In the genomic region with DNA sequence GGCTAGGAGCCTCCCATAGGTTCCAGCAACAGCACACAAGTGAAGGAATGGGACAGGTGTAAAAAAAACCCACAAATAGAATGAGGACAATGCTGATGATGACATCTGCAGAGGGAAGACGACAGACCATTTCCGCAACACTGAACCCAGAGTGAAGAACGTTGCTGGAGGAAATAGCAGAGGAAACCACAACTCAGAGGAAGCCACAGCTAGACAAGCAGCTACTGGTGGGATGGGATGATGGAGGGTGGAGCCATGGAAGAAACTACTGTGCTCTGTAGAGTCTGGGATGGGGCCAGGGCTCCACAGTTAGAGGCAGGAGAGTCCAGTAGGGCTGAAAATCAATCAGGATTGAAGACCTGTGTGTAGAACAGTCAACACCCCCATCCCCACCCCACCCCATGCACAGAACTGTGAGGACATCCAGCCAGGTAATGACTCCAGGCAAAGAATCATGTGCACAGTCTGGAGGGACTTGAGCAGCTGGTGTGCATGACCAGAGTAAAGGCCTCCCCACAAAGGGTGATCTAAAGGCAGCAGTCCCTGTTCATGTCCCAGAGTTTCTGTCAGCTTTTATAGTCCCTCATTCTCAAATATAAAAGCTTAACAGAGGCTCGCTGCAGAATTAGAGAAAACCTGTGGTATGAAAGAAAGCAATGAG, we compare ENCODE assay signal across 8 cellular contexts.
DNase-seq lines count a peak whose midpoint lies in the region; ATAC-seq and TF ChIP-seq lines count a peak whose summit lies in the region.

No MANE protein-coding gene starts in this region.

- H3K4me3 ChIP-seq in psoas muscle, result no peak overlapping the region

- ATAC-seq in HG03025 (IDR thresholded peaks at IDR 0.05; ENCODE audit: low FRiP score, unreplicated experiment) (no peak), psoas muscle (no peak)

- no peaks in the 10 kb centered on the region for H3K9me3 ChIP-seq in psoas muscle

- peak overlapping the region; percentile 65 for H3K27ac Mint-ChIP-seq in stimulated activated naive CD8-positive, alpha-beta T cell treated with anti-CD3 and anti-CD28 coated beads, Interleukin-15, Interleukin-2, amounts not matched to agents 100 ng/mL and 50 ng/mL, for 24 hours

- 53 to 58% (median 57%) methylated on average over 4 of the region's 4 CpGs for WGBS in psoas muscle, 3 donors

- H3K4me1 ChIP-seq in psoas muscle, result no peaks in the 10 kb centered on the region

- intact Hi-C loops in psoas muscle (cut with DNase I), result no loop called here

- no peak for TF ChIP-seq CTCF in psoas muscle (IDR thresholded peaks at IDR 0.05)

- DNase-seq in activated naive CD4-positive, alpha-beta T cell treated with Interleukin-2 at 50 U/mL for 16 hours, result peak; percentile 34
- no peak for DNase-seq in activated naive CD4-positive, alpha-beta T cell treated with anti-CD3 and anti-CD28 coated beads, Interleukin-2, amount 50 U/mL, for 16 hours
- DNase-seq in activated CD4-positive, CD25-positive, alpha-beta regulatory T cell treated with anti-CD3 and anti-CD28 coated beads, Interleukin-2, amount 50 U/mL, for 16 hours (ENCODE audit: low read depth, low spot score), result peak; percentile 2
- peak; percentile 6 for DNase-seq in effector CD8-positive, alpha-beta T cell (lab: John Stamatoyannopoulos, UW)
- DNase-seq in HuH-7.5 (ENCODE audit: low spot score), result no peak
- DNase-seq in psoas muscle, result no peak

- H3K27me3 Mint-ChIP-seq in stimulated activated naive CD8-positive, alpha-beta T cell treated with anti-CD3 and anti-CD28 coated beads, Interleukin-15, Interleukin-2, amounts not matched to agents 100 ng/mL and 50 ng/mL, for 24 hours, result no peaks in the 10 kb centered on the region

- H3K4me1 Mint-ChIP-seq in stimulated activated naive CD8-positive, alpha-beta T cell treated with anti-CD3 and anti-CD28 coated beads, Interleukin-15, Interleukin-2, amounts not matched to agents 100 ng/mL and 50 ng/mL, for 24 hours (ENCODE audit: low read depth), result peaks cover 30% of the 10 kb centered on the region

- no peak overlapping the region for H3K27ac ChIP-seq in psoas muscle

- H3K36me3 Mint-ChIP-seq in stimulated activated naive CD8-positive, alpha-beta T cell treated with anti-CD3 and anti-CD28 coated beads, Interleukin-15, Interleukin-2, amounts not matched to agents 100 ng/mL and 50 ng/mL, for 24 hours (ENCODE audit: low read depth), result no peaks in the 10 kb centered on the region

- H3K27me3 ChIP-seq in psoas muscle (ENCODE audit: insufficient read depth in 3 of 3, low read length in 2 of 3), result no peaks in the 10 kb centered on the region

- H3K4me3 Mint-ChIP-seq in stimulated activated naive CD8-positive, alpha-beta T cell treated with anti-CD3 and anti-CD28 coated beads, Interleukin-15, Interleukin-2, amounts not matched to agents 100 ng/mL and 50 ng/mL, for 24 hours, result no peak overlapping the region

- H3K9me3 Mint-ChIP-seq in stimulated activated naive CD8-positive, alpha-beta T cell treated with anti-CD3 and anti-CD28 coated beads, Interleukin-15, Interleukin-2, amounts not matched to agents 100 ng/mL and 50 ng/mL, for 24 hours, result no peaks in the 10 kb centered on the region

- H3K36me3 ChIP-seq in psoas muscle (ENCODE audit: insufficient read depth in 1 of 2, low read depth in 1 of 2), result no peaks in the 10 kb centered on the region

Comparison
In these comparisons a context has a peak if more than half of its experiments do, and no peak if none do; other contexts are left out.
1. DNase-seq: peak in activated naive CD4-positive, alpha-beta T cell treated with Interleukin-2 at 50 U/mL for 16 hours (single experiment), activated CD4-positive, CD25-positive, alpha-beta regulatory T cell treated with anti-CD3 and anti-CD28 coated beads, Interleukin-2, amount 50 U/mL, for 16 hours (single experiment) and effector CD8-positive, alpha-beta T cell (single experiment); none in activated naive CD4-positive, alpha-beta T cell treated with anti-CD3 and anti-CD28 coated beads, Interleukin-2, amount 50 U/mL, for 16 hours (single experiment), HuH-7.5 (single experiment) and psoas muscle (0 of 2).